Comparison of ENCODE assay signal across 9 cellular contexts in genomic region chr16:85395207-85395912, GRCh38.
DNase-seq lines count a peak whose midpoint lies in the region; ATAC-seq, FAIRE-seq and TF ChIP-seq lines count a peak whose summit lies in the region.
"Had no signal": no experiment of that assay in that cellular context is flagged by ENCODE, and none has a peak within 500 bp of the region (broad histone marks: within the 10 kb centered on the region; RNA-seq: fewer than 3 reads in every experiment).

No MANE protein-coding gene starts in this region.

- H3K9me3 ChIP-seq in kidney (ENCODE audit: control insufficient read depth in 1 of 2, low read length in 2 of 2), result no peaks in the 10 kb centered on the region
- no peaks in the 10 kb centered on the region for H3K9me3 ChIP-seq in suprapubic skin

- no peak for ATAC-seq in GM21723 (IDR thresholded peaks at IDR 0.05; ENCODE audit: unreplicated experiment)

- no peak for TF ChIP-seq EP300 in suprapubic skin (IDR thresholded peaks at IDR 0.05)

- peak; percentile 9 for DNase-seq in activated CD8-positive, alpha-beta memory T cell treated with anti-CD3 and anti-CD28 coated beads, Interleukin-2, amount 50 U/mL, for 4 hours
- DNase-seq in activated CD8-positive, alpha-beta memory T cell treated with anti-CD3 and anti-CD28 coated beads, Interleukin-2, amount 50 U/mL, for 48 hours, result no peak
- DNase-seq in NCI-H2107 treated with DMSO at 0.1 percent for 48 hours (lab: John Stamatoyannopoulos, UW; ENCODE audit: unreplicated experiment) (peak; percentile 91), astrocyte of the spinal cord (ENCODE audit: low read depth, low spot score) (peak; percentile 97), kidney (peak; percentile 96), suprapubic skin (ENCODE audit: low spot score in 2 of 2) (peak in 1 of 2 donors; percentile 85), mesenteric fat pad (ENCODE audit: low spot score) (no peak)
- DNase-seq: activated B cell treated with CpG ODN at 0.5 μM for 24 hours had no signal

- intact Hi-C loops in kidney (cut with DNase I), result no loop called here

- H3K36me3 ChIP-seq in kidney (ENCODE audit: control insufficient read depth in 1 of 2, insufficient read depth in 2 of 2, low read length in 2 of 2), result no peaks in the 10 kb centered on the region
- H3K36me3 ChIP-seq in suprapubic skin, result no peaks in the 10 kb centered on the region

- no peak overlapping the region for H3K4me3 ChIP-seq in astrocyte of the spinal cord (ENCODE audit: low read depth, low read length)
- H3K4me3 ChIP-seq in kidney (ENCODE audit: low read length in 2 of 2), result no peak overlapping the region
- no peak overlapping the region for H3K4me3 ChIP-seq in suprapubic skin

- TF ChIP-seq CTCF in astrocyte of the spinal cord (IDR thresholded peaks at IDR 0.05; ENCODE audit: low read depth, low read length) (no peak), kidney (IDR thresholded peaks at IDR 0.05; ENCODE audit: borderline replicate concordance, extremely low read depth, insufficient read depth) (no peak), suprapubic skin (IDR thresholded peaks at IDR 0.05) (no peak)

- H3K27me3 ChIP-seq in suprapubic skin, result no peaks in the 10 kb centered on the region

- peaks cover 9 to 13% of the 10 kb centered on the region in 2 donors for H3K4me1 ChIP-seq in kidney (ENCODE audit: control insufficient read depth in 1 of 2, insufficient read depth in 1 of 2, low read depth in 1 of 2, low read length in 2 of 2)
- peaks cover 63% of the 10 kb centered on the region for H3K4me1 ChIP-seq in suprapubic skin

- no peak for TF ChIP-seq POLR2A in suprapubic skin (IDR thresholded peaks at IDR 0.05)

- H3K27ac ChIP-seq in kidney (ENCODE audit: low read depth in 2 of 2, low read length in 2 of 2) (peak overlapping the region in 1 of 2 donors; percentile 63), suprapubic skin (peak overlapping the region; percentile 74)

- H3K9ac ChIP-seq in kidney (ENCODE audit: low read length in 2 of 2), result no peak overlapping the region

- 43% methylated on average over 21 of the region's 25 CpGs for WGBS in suprapubic skin

- in situ Hi-C loops in astrocyte of the spinal cord (cut with HindIII; ENCODE audit: low sequenced_read_pairs), result no loop called here

- no peak for FAIRE-seq in kidney (lab: Jason Lieb, UNC)

Comparison
In these comparisons a context has a peak if more than half of its experiments do, and no peak if none do; other contexts are left out.
1. DNase-seq: peak in activated CD8-positive, alpha-beta memory T cell treated with anti-CD3 and anti-CD28 coated beads, Interleukin-2, amount 50 U/mL, for 4 hours (single experiment), NCI-H2107 treated with DMSO at 0.1 percent for 48 hours (single experiment), astrocyte of the spinal cord (single experiment) and kidney (single experiment); none in activated CD8-positive, alpha-beta memory T cell treated with anti-CD3 and anti-CD28 coated beads, Interleukin-2, amount 50 U/mL, for 48 hours (single experiment) and mesenteric fat pad (single experiment).